Comparison of ENCODE assay signal across 15 cellular contexts in genomic region chr6:113627480-113627879, GRCh38.
DNase-seq lines count a peak whose midpoint lies in the region; ATAC-seq and TF ChIP-seq lines count a peak whose summit lies in the region.
"Had no signal": no experiment of that assay in that cellular context is flagged by ENCODE, and none has a peak within 500 bp of the region (broad histone marks: within the 10 kb centered on the region; RNA-seq: fewer than 3 reads in every experiment).

No MANE protein-coding gene starts in this region.

- no peak for DNase-seq in activated CD4-positive, CD25-positive, alpha-beta regulatory T cell (lab: John Stamatoyannopoulos, UW)
- DNase-seq in MG63 (no peak), vagina (ENCODE audit: extremely low spot score in 2 of 2) (no peak), T-cell (no peak)
- DNase-seq: activated naive CD4-positive, alpha-beta T cell treated with anti-CD3 and anti-CD28 coated beads, Interleukin-2, amount 50 U/mL, for 16 hours; natural killer cell; NCI-H2029 treated with DMSO at 0.1 percent for 48 hours; T-helper 1 cell; transverse colon had no signal

- no peaks in the 10 kb centered on the region for H3K9me3 Mint-ChIP-seq in T-cell

- no peak overlapping the region for H3K27ac ChIP-seq in vagina
- H3K27ac ChIP-seq: RWPE1, transverse colon had no signal

- no peak for TF ChIP-seq CTCF in vagina (IDR thresholded peaks at IDR 0.05)

- H3K4me1 ChIP-seq in vagina, result peaks cover 20% of the 10 kb centered on the region

- no peaks in the 10 kb centered on the region for H3K27me3 ChIP-seq in MG63
- no peaks in the 10 kb centered on the region for H3K27me3 ChIP-seq in vagina
- H3K27me3 ChIP-seq: transverse colon had no signal

- TF ChIP-seq POLR2A in vagina (IDR thresholded peaks at IDR 0.05), result no peak

- ATAC-seq in GM18909 (IDR thresholded peaks at IDR 0.05; ENCODE audit: poor library complexity, unreplicated experiment), result peak; percentile 11
- peak; percentile 23 for ATAC-seq in GM21717 (IDR thresholded peaks at IDR 0.05; ENCODE audit: unreplicated experiment)
- ATAC-seq in HG03175 (IDR thresholded peaks at IDR 0.05; ENCODE audit: unreplicated experiment), result peak; percentile 19
- ATAC-seq in T-cell (replicated peaks in 1 of 4), result no peak
- ATAC-seq: activated CD4-positive, CD25-positive, alpha-beta regulatory T cell treated with anti-CD3 and anti-CD28 coated beads, Interleukin-2, amount 50 U/mL, for 24 hours; natural killer cell had no signal

- no peak overlapping the region for H3K27ac Mint-ChIP-seq in T-cell
- H3K27ac Mint-ChIP-seq: natural killer cell had no signal

- intact Hi-C loops in vagina (cut with DNase I), result no loop called here

- H3K36me3 ChIP-seq in MG63 (no peaks in the 10 kb centered on the region), vagina (no peaks in the 10 kb centered on the region)
- H3K36me3 ChIP-seq: transverse colon had no signal

- POLR2A ChIA-PET in T-cell (lab: Charles Lee), result no interaction called here

- H3K4me3 Mint-ChIP-seq in T-cell, result no peak overlapping the region
- H3K4me3 Mint-ChIP-seq: CD14-positive monocyte, natural killer cell had no signal

- CTCF ChIA-PET in T-cell (lab: Charles Lee), result interaction anchor here in 1 of 2 donors (0.5 kb wide), 1 partner anchor 14 kb away, joined by 6 read pairs; no protein-coding TSS in a partner anchor

- no peaks in the 10 kb centered on the region for H3K36me3 Mint-ChIP-seq in T-cell
- H3K36me3 Mint-ChIP-seq: natural killer cell had no signal

- H3K27me3 Mint-ChIP-seq in T-cell, result no peaks in the 10 kb centered on the region

- H3K4me3 ChIP-seq in MG63, result no peak overlapping the region
- H3K4me3 ChIP-seq in vagina, result no peak overlapping the region
- H3K4me3 ChIP-seq: transverse colon had no signal

- H3K9me3 ChIP-seq in MG63 (no peaks in the 10 kb centered on the region), vagina (no peaks in the 10 kb centered on the region)
- H3K9me3 ChIP-seq: transverse colon had no signal

- peaks cover 5 to 20% (median 18%) of the 10 kb centered on the region in 3 donors for H3K4me1 Mint-ChIP-seq in T-cell

Comparison
In these comparisons a context has a peak if more than half of its experiments do, and no peak if none do; other contexts are left out.
1. ATAC-seq: peak in GM18909 (single experiment), GM21717 (single experiment) and HG03175 (single experiment); none in T-cell (0 of 4).